Comparison of ENCODE assay signal across 2 cellular contexts in genomic region chr2:119646149-119646548, GRCh38.
TF ChIP-seq lines count a peak whose summit lies in the region.

No MANE protein-coding gene starts in this region.

TF ChIP-seq in K562, 482 proteins besides CTCF, POLR2A, EP300 and RAD21:
- TF ChIP-seq ZNF766 (CRISPR knock-in tag; conservative IDR thresholded peaks at IDR 0.05): peak; percentile 92
- TF ChIP-seq MYNN (IDR thresholded peaks at IDR 0.05): no peak
- no peak for TF ChIP-seq MYNN (CRISPR knock-in tag; IDR thresholded peaks at IDR 0.05)

TF ChIP-seq in H1, 55 proteins besides CTCF, POLR2A, EP300 and RAD21:
- TF ChIP-seq TEAD4 (IDR thresholded peaks at IDR 0.05; ENCODE audit: low read depth, low read length) (no peak), PHF8 (conservative IDR thresholded peaks at IDR 0.05; ENCODE audit: low read depth, low read length) (no peak), CHD2 (IDR thresholded peaks at IDR 0.05; ENCODE audit: low read length) (no peak), FOSL1 (IDR thresholded peaks at IDR 0.05; ENCODE audit: insufficient read depth, low read depth, low read length) (no peak), SIRT6 (IDR thresholded peaks at IDR 0.05; ENCODE audit: low read length) (no peak), NANOG (IDR thresholded peaks at IDR 0.05; ENCODE audit: insufficient read depth, low read depth, low read length, poor library complexity, severe bottlenecking) (no peak), HDAC6 (IDR thresholded peaks at IDR 0.05; ENCODE audit: low read depth, low read length) (no peak), TAF1 (IDR thresholded peaks at IDR 0.05; ENCODE audit: low read depth, low read length) (no peak), SP1 (IDR thresholded peaks at IDR 0.05; ENCODE audit: low read depth, low read length) (no peak), ATF3 (IDR thresholded peaks at IDR 0.05; ENCODE audit: insufficient read depth, low read depth, low read length) (no peak), KDM5A (IDR thresholded peaks at IDR 0.05; ENCODE audit: low read length) (no peak), BCL11A (IDR thresholded peaks at IDR 0.05; ENCODE audit: low read depth in 2 of 2, low read length in 2 of 2) (no peak), CEBPB (IDR thresholded peaks at IDR 0.05; ENCODE audit: low read depth, low read length) (no peak), ASH2L (IDR thresholded peaks at IDR 0.05; ENCODE audit: low read length) (no peak), KDM4A (IDR thresholded peaks at IDR 0.05; ENCODE audit: low read depth, low read length, severe bottlenecking) (no peak)
